In genomic region chr5:146213210-146213838, GRCh38 we compare ENCODE assay signal across 12 cellular contexts. TPM values are rescaled to one million over a fixed set of nuclear protein-coding genes. Genes with fewer than 3 reads are reported as not detected.
DNase-seq lines count a peak whose midpoint lies in the region; ATAC-seq, FAIRE-seq and TF ChIP-seq lines count a peak whose summit lies in the region.
"Had no signal": no experiment of that assay in that cellular context is flagged by ENCODE, and none has a peak within 500 bp of the region (broad histone marks: within the 10 kb centered on the region; RNA-seq: fewer than 3 reads in every experiment).

No MANE protein-coding gene starts in this region.

- H3K36me3 Mint-ChIP-seq in osteocyte (ENCODE audit: unreplicated experiment): peaks cover 2% of the 10 kb centered on the region

- no peak for FAIRE-seq in GM19239 (lab: Jason Lieb, UNC)

- intact Hi-C loops in Panc1 (cut with micrococcal nuclease; ENCODE audit: unreplicated experiment): no loop called here

- H3K27me3 Mint-ChIP-seq in osteocyte (ENCODE audit: unreplicated experiment): no peaks in the 10 kb centered on the region

- DNase-seq in COR-L47 (lab: John Stamatoyannopoulos, UW): peak; percentile 27
- DNase-seq in Karpas-422: peak; percentile 67
- DNase-seq in Panc1 (ENCODE audit: low read depth, low spot score): no peak
- DNase-seq in fibroblast of pulmonary artery (ENCODE audit: low read depth): peak; percentile 42
- DNase-seq in GM19239 (ENCODE audit: insufficient read length, low spot score): no peak
- no peak for DNase-seq in osteocyte (ENCODE audit: extremely low spot score, unreplicated experiment)
- DNase-seq in activated CD4-positive, CD25-positive, alpha-beta regulatory T cell (lab: John Stamatoyannopoulos, UW): no peak
- DNase-seq: NCI-H1694, T-helper 9 cell, trophoblast cell had no signal

- H3K4me3 ChIP-seq in Karpas-422 (ENCODE audit: low read length) (peak overlapping the region; percentile 41), Panc1 (ENCODE audit: low read depth in 2 of 2, low read length in 2 of 2) (no peak overlapping the region), fibroblast of pulmonary artery (replicated peaks; ENCODE audit: low read depth, low read length) (no peak overlapping the region)
- H3K4me3 ChIP-seq: BLaER1 had no signal

- no peak overlapping the region for H3K27ac Mint-ChIP-seq in osteocyte (ENCODE audit: unreplicated experiment)

- peaks cover 16% of the 10 kb centered on the region for H3K4me1 Mint-ChIP-seq in osteocyte (ENCODE audit: unreplicated experiment)

- H3K27me3 ChIP-seq in Karpas-422 (ENCODE audit: low read length): no peaks in the 10 kb centered on the region
- no peaks in the 10 kb centered on the region for H3K27me3 ChIP-seq in Panc1 (ENCODE audit: control insufficient read depth, insufficient read depth, low read length)
- H3K27me3 ChIP-seq: BLaER1 had no signal

- no peaks in the 10 kb centered on the region for H3K9me3 Mint-ChIP-seq in osteocyte (ENCODE audit: unreplicated experiment)

- POLR2A ChIA-PET in Panc1 (lab: Charles Lee): interaction anchor here (0.6 kb wide), 1 partner anchor 10 kb away, joined by 3 read pairs; the partner anchor contains the start of gene RBM27

- no peaks in the 10 kb centered on the region for H3K9me2 ChIP-seq in Karpas-422 (replicated peaks; ENCODE audit: insufficient read depth, low read length)

- peak overlapping the region; percentile 64 for H3K4me2 ChIP-seq in Karpas-422 (ENCODE audit: low read depth, low read length, poor library complexity, severe bottlenecking)
- H3K4me2 ChIP-seq: BLaER1 had no signal

- in situ Hi-C loops in Panc1 (cut with HindIII; ENCODE audit: low pct_unique_long_range_greater_than_20kb, low sequenced_read_pairs): no loop called here

- TSS peak; percentile 3 for BruUV-seq in Panc1 (replicated peaks; lab: Mats Ljungman, UMichigan)

- H3K79me2 ChIP-seq in Karpas-422 (ENCODE audit: low read length): peaks cover 99% of the 10 kb centered on the region

- no peaks in the 10 kb centered on the region for H3K36me3 ChIP-seq in Karpas-422 (ENCODE audit: insufficient read depth, low read length)
- H3K36me3 ChIP-seq in Panc1 (ENCODE audit: control insufficient read depth, insufficient read depth, low read length): no peaks in the 10 kb centered on the region

- CTCF ChIA-PET in Panc1 (lab: Charles Lee): interaction anchor here (0.7 kb wide), 1 partner anchor 405 kb away, joined by 3 read pairs; no protein-coding TSS in a partner anchor

- TF ChIP-seq CTCF in Panc1 (IDR thresholded peaks at IDR 0.05): no peak
- no peak for TF ChIP-seq CTCF in fibroblast of pulmonary artery (IDR thresholded peaks at IDR 0.05; ENCODE audit: low read length, missing control alignments)
- no peak for TF ChIP-seq CTCF in osteocyte (IDR thresholded peaks at IDR 0.05)

- H4K20me1 ChIP-seq in Karpas-422 (ENCODE audit: insufficient read depth, low read depth, low read length): peaks cover 28% of the 10 kb centered on the region

- no peak overlapping the region for H3K4me3 Mint-ChIP-seq in osteocyte (ENCODE audit: unreplicated experiment)

- H3K9me3 ChIP-seq in Karpas-422 (ENCODE audit: low read length) (no peaks in the 10 kb centered on the region), Panc1 (ENCODE audit: control insufficient read depth, insufficient read depth, low read depth, low read length) (no peaks in the 10 kb centered on the region)
- H3K9me3 ChIP-seq: BLaER1 had no signal

- peaks cover 72% of the 10 kb centered on the region for H3K4me1 ChIP-seq in Karpas-422 (ENCODE audit: low read length)
- peaks cover 8% of the 10 kb centered on the region; the same call in 1 of the 2 replicates for H3K4me1 ChIP-seq in Panc1 (ENCODE audit: control insufficient read depth, insufficient read depth, low read length)

- ATAC-seq in Panc1 (no peak), GM21447 (IDR thresholded peaks at IDR 0.05; ENCODE audit: unreplicated experiment) (no peak)

- H3K9ac ChIP-seq in Karpas-422 (ENCODE audit: low read length): peak overlapping the region; percentile 9
- H3K9ac ChIP-seq: BLaER1 had no signal

- peak overlapping the region; percentile 79 for H3K27ac ChIP-seq in Karpas-422 (ENCODE audit: low read length)
- no peak overlapping the region for H3K27ac ChIP-seq in Panc1 (ENCODE audit: low read length)
- H3K27ac ChIP-seq: BLaER1 had no signal

- no peak overlapping the region for H2AFZ ChIP-seq in Karpas-422 (ENCODE audit: low read length)

RNA-seq across cellular contexts. Expression of gene RBM27, which starts 9.9 kb away (rescaled TPM):
- total RNA-seq in Karpas-422 (2014; rRNA removed; shearing (Covaris generic); ENCODE audit: low replicate concordance): 14.8 and 24.8 TPM in 2 replicates
- 22.5 TPM for total RNA-seq in Panc1 (2021; ENCODE audit: unreplicated experiment)
- 7.6 TPM for polyA plus RNA-seq in Panc1 (2012; ENCODE audit: insufficient read length)
- 12.2 and 13.7 TPM in 2 replicates for total RNA-seq in osteocyte

RNA-seq across cellular contexts. Expression of gene LARS1, which starts 30.9 kb away (rescaled TPM):
- 168 and 172 TPM in 2 replicates for total RNA-seq in Karpas-422 (2014; rRNA removed; shearing (Covaris generic); ENCODE audit: low replicate concordance)
- total RNA-seq in Panc1 (2021; ENCODE audit: unreplicated experiment) (137 TPM), osteocyte (147 and 152 TPM in 2 replicates)
- 79.9 TPM for polyA plus RNA-seq in Panc1 (2012; ENCODE audit: insufficient read length)

Comparison
In these comparisons a context has a peak if more than half of its experiments do, and no peak if none do; other contexts are left out.
1. DNase-seq: peak in COR-L47 (single experiment), Karpas-422 (single experiment) and fibroblast of pulmonary artery (single experiment); none in Panc1 (single experiment), GM19239 (single experiment), osteocyte (single experiment) and activated CD4-positive, CD25-positive, alpha-beta regulatory T cell (0 of 4).